22 cellular contexts compared by ENCODE assay signal in the genomic region with DNA sequence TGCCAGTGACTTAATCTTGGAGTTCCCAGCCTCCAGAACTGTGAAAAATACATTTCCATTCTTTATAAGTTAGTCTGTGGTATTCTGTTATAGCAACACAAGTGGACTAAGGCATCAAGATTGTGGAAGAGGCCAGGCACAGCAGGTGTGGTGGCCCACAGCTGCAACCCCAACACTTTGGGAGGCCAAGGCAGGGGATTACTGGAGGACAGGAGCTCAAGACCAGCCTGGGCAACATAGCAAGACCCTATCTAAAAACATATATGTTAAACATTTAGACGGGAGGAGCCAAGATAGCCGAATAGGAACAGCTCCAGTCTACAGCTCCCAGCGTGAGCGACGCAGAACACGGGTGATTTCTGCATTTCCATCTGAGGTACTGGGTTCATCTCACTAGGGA.
DNase-seq lines count a peak whose midpoint lies in the region; ATAC-seq, FAIRE-seq and TF ChIP-seq lines count a peak whose summit lies in the region.
"Had no signal": no experiment of that assay in that cellular context is flagged by ENCODE, and none has a peak within 500 bp of the region (broad histone marks: within the 10 kb centered on the region; RNA-seq: fewer than 3 reads in every experiment).

No MANE protein-coding gene starts in this region.

- H2BK5ac ChIP-seq in H9 (ENCODE audit: insufficient read length, low read length) (no peak overlapping the region), H1 (ENCODE audit: low read depth, low read length) (no peak overlapping the region)

- no peak overlapping the region for H3K4me2 ChIP-seq in H9 (ENCODE audit: insufficient read depth, insufficient read length, low read length)
- H3K4me2 ChIP-seq in H1 (ENCODE audit: insufficient read depth in 1 of 2, low read depth in 2 of 2, low read length in 2 of 2): peak overlapping the region; percentile 59 to 66; a peak in 2 of 4 replicates
- peak overlapping the region; percentile 67 for H3K4me2 ChIP-seq in neural progenitor cell

- H4K8ac ChIP-seq in H9 (replicated peaks; ENCODE audit: insufficient read length, low read depth, low read length) (no peak overlapping the region), H1 (ENCODE audit: extremely low read depth, insufficient read depth, low read length) (no peak overlapping the region)

- no peak overlapping the region for H4K91ac ChIP-seq in H9 (ENCODE audit: insufficient read length, low read depth, low read length)
- no peak overlapping the region for H4K91ac ChIP-seq in H1 (replicated peaks; ENCODE audit: insufficient read length, low read length)

- H3K4ac ChIP-seq in H9 (ENCODE audit: low read depth, low read length) (no peak overlapping the region), H1 (replicated peaks; ENCODE audit: insufficient read length, low read depth, low read length) (no peak overlapping the region)

- H3K23me2 ChIP-seq in H9 (ENCODE audit: insufficient read length, low read depth, low read length, poor library complexity, severe bottlenecking) (no peaks in the 10 kb centered on the region), H1 (ENCODE audit: low read depth, low read length) (peaks cover 2% of the 10 kb centered on the region; the same call in 1 of the 2 replicates)

- H2AK5ac ChIP-seq in H9 (ENCODE audit: insufficient read length, low read length): no peak overlapping the region
- H2AK5ac ChIP-seq in H1 (ENCODE audit: low read depth, low read length): no peak overlapping the region

- peaks cover 13% of the 10 kb centered on the region for H3K27me3 Mint-ChIP-seq in H9 (ENCODE audit: low read depth)
- H3K27me3 Mint-ChIP-seq in neural progenitor cell (ENCODE audit: insufficient read depth, low read depth): peaks cover 2% of the 10 kb centered on the region
- H3K27me3 Mint-ChIP-seq: B cell had no signal

- peaks cover 5% of the 10 kb centered on the region for H3F3A ChIP-seq in neural progenitor cell (ENCODE audit: low read depth)

- no peak overlapping the region for H3K27ac ChIP-seq in H9 (ENCODE audit: insufficient read length, low read depth, low read length)
- H3K27ac ChIP-seq in H1 (ENCODE audit: low read depth, low read length): no peak overlapping the region
- H3K27ac ChIP-seq in iPS-20b (ENCODE audit: low read length): no peak overlapping the region
- H3K27ac ChIP-seq in neural progenitor cell: no peak overlapping the region
- H3K27ac ChIP-seq: Peyer's patch, SJCRH30 had no signal

- H3K56ac ChIP-seq in H9 (ENCODE audit: insufficient read length, low read depth, low read length) (no peak overlapping the region), H1 (replicated peaks; ENCODE audit: insufficient read length, low read depth, low read length) (no peak overlapping the region)

- CTCF ChIA-PET in H1 (lab: Charles Lee; ENCODE audit: partially characterized antibody): interaction anchor here (0.6 kb wide), 1 partner anchor 73 kb away, joined by 3 read pairs; no protein-coding TSS in a partner anchor

- ATAC-seq in GM21515 (IDR thresholded peaks at IDR 0.05; ENCODE audit: unreplicated experiment): no peak
- ATAC-seq: HCT116 had no signal

- H3K4me1 ChIP-seq in H9 (ENCODE audit: insufficient read depth, low read length) (peaks cover 3% of the 10 kb centered on the region; the same call in 1 of the 2 replicates), H1 (replicated peaks in 1 of 4; ENCODE audit: control insufficient read depth in 3 of 4, insufficient read depth in 4 of 4, low read length in 3 of 4) (peaks cover 0 to 10% (median 5%) of the 10 kb centered on the region in 4 experiments; a peak in 6 of 7 replicates), iPS-20b (ENCODE audit: insufficient read depth, low read length) (no peaks in the 10 kb centered on the region; the same call in 1 of the 2 replicates), neural progenitor cell (peaks cover 16% of the 10 kb centered on the region)
- H3K4me1 ChIP-seq: Peyer's patch had no signal

- no peaks in the 10 kb centered on the region for H3K36me3 ChIP-seq in H1 (ENCODE audit: control insufficient read depth in 2 of 4, insufficient read depth in 4 of 4, low read length in 3 of 4)
- H3K36me3 ChIP-seq in iPS-20b (ENCODE audit: insufficient read depth, low read depth, low read length): no peaks in the 10 kb centered on the region
- H3K36me3 ChIP-seq in neural progenitor cell: no peaks in the 10 kb centered on the region
- H3K36me3 ChIP-seq: Peyer's patch, SJCRH30 had no signal

- H3K27me3 ChIP-seq in H9 (ENCODE audit: insufficient read depth, low read length) (no peaks in the 10 kb centered on the region), H1 (replicated peaks in 1 of 4; ENCODE audit: control insufficient read depth in 3 of 4, extremely low read depth in 1 of 4, insufficient read depth in 3 of 4, low read length in 3 of 4) (no peaks in the 10 kb centered on the region; a peak in 2 of 7 replicates), iPS-20b (ENCODE audit: insufficient read depth, low read length) (no peaks in the 10 kb centered on the region; the same call in 1 of the 2 replicates), neural progenitor cell (no peaks in the 10 kb centered on the region)
- H3K27me3 ChIP-seq: Peyer's patch, SJCRH30 had no signal

- no peak overlapping the region for H2BK120ac ChIP-seq in H9 (ENCODE audit: low read depth, low read length, poor library complexity, severe bottlenecking)
- no peak overlapping the region for H2BK120ac ChIP-seq in H1 (replicated peaks; ENCODE audit: low read depth, low read length)

- H3K18ac ChIP-seq in H9 (ENCODE audit: insufficient read length, low read depth, low read length) (no peak overlapping the region), H1 (ENCODE audit: extremely low read depth, low read length) (peak overlapping the region; percentile 60)

- H4K20me1 ChIP-seq in H9 (ENCODE audit: control insufficient read depth, insufficient read depth, insufficient read length) (no peaks in the 10 kb centered on the region), H1 (replicated peaks in 1 of 2; ENCODE audit: control insufficient read depth in 1 of 2, insufficient read depth in 2 of 2, low read length in 2 of 2) (no peaks in the 10 kb centered on the region), neural progenitor cell (ENCODE audit: low read depth) (no peaks in the 10 kb centered on the region)

- no peak for TF ChIP-seq RAD21 in H1 (IDR thresholded peaks at IDR 0.05 in 1 of 2, conservative IDR thresholded peaks at IDR 0.05 in 1 of 2; ENCODE audit: low read depth in 2 of 2, low read length in 2 of 2)

- no peaks in the 10 kb centered on the region for H3K9me3 ChIP-seq in H9 (ENCODE audit: control insufficient read depth, low read depth, low read length)
- H3K9me3 ChIP-seq in H1 (ENCODE audit: insufficient read depth in 2 of 2, low read depth in 1 of 2, low read length in 1 of 2): no peaks in the 10 kb centered on the region
- H3K9me3 ChIP-seq in iPS-20b (ENCODE audit: insufficient read depth, low read depth, low read length): no peaks in the 10 kb centered on the region
- no peaks in the 10 kb centered on the region for H3K9me3 ChIP-seq in neural progenitor cell (ENCODE audit: low read depth)
- H3K9me3 ChIP-seq: Peyer's patch had no signal

- no peak for TF ChIP-seq EP300 in H1 (IDR thresholded peaks at IDR 0.05; ENCODE audit: borderline replicate concordance in 1 of 2, low read depth in 2 of 2, low read length in 2 of 2)

- DNase-seq in H9: no peak
- DNase-seq in H1 (ENCODE audit: low read depth in 1 of 2, low spot score in 2 of 2): no peak
- no peak for DNase-seq in neural progenitor cell (ENCODE audit: low spot score)
- DNase-seq in HuH-7.5 (ENCODE audit: low spot score): no peak
- no peak for DNase-seq in AML-193 (lab: John Stamatoyannopoulos, UW)
- DNase-seq in medulla oblongata (ENCODE audit: extremely low spot score): no peak
- DNase-seq: DMS53, GDM1, Kasumi-1, NCI-H1694, NCI-H2081, NCI-H2171, NCI-H524 treated with DMSO at 0.1 percent for 48 hours, NCI-H82, Peyer's patch, SJCRH30 had no signal

- POLR2A ChIA-PET in H1 (lab: Charles Lee; ENCODE audit: partially characterized antibody): interaction anchor here (1.0 to 1.2 kb wide), 2 partner anchors 22 to 47 kb away, joined by 3 read pairs; no protein-coding TSS in a partner anchor

- WGBS in H9 (ENCODE audit: extremely low coverage, insufficient read length, low lambda C conversion rate): no CpG with 5 or more reads among the region's 6 CpGs
- WGBS in H1 (ENCODE audit: extremely low coverage in 1 of 2, insufficient coverage in 1 of 2, insufficient read length in 1 of 2, insufficient replicate concordance in 2 of 2, low coverage in 1 of 2, low lambda C conversion rate in 2 of 2, missing lambda C conversion rate in 1 of 2), 2 experiments: 78% methylated on average over 6 of the region's 6 CpGs; no CpG with 5 or more reads in 1 of the 2 experiments

- H3K4me3 Mint-ChIP-seq in H9: peak overlapping the region; percentile 64 to 76; a peak in 4 of 5 replicates
- no peak overlapping the region for H3K4me3 Mint-ChIP-seq in neural progenitor cell
- H3K4me3 Mint-ChIP-seq: B cell, CD14-positive monocyte had no signal

- H2BK15ac ChIP-seq in H9 (ENCODE audit: low read depth, low read length) (no peak overlapping the region), H1 (ENCODE audit: low read length) (no peak overlapping the region)

- H4K5ac ChIP-seq in H9 (ENCODE audit: insufficient read length, low read depth, low read length): no peak overlapping the region
- H4K5ac ChIP-seq in H1 (ENCODE audit: insufficient read length, low read depth, low read length): no peak overlapping the region

- H3K14ac ChIP-seq in H9 (ENCODE audit: insufficient read depth, low read length) (no peak overlapping the region), H1 (ENCODE audit: insufficient read length) (no peak overlapping the region)

- H2BK12ac ChIP-seq in H9 (ENCODE audit: insufficient read length, low read depth, low read length) (no peak overlapping the region), H1 (ENCODE audit: low read depth, low read length) (peak overlapping the region; percentile 84; the same call in 1 of the 2 replicates)

- H3K9ac ChIP-seq in H9 (ENCODE audit: extremely low read depth, insufficient read length, low read length): no peak overlapping the region
- no peak overlapping the region for H3K9ac ChIP-seq in H1 (replicated peaks in 1 of 4; ENCODE audit: extremely low read depth in 1 of 4, low read depth in 3 of 4, low read length in 3 of 4)
- no peak overlapping the region for H3K9ac ChIP-seq in iPS-20b (ENCODE audit: low read depth, low read length)
- no peak overlapping the region for H3K9ac ChIP-seq in neural progenitor cell

- H3K79me2 ChIP-seq in H9 (ENCODE audit: insufficient read depth, low read length) (no peaks in the 10 kb centered on the region), H1 (ENCODE audit: control insufficient read depth in 1 of 2, insufficient read depth in 2 of 2, low read length in 2 of 2) (no peaks in the 10 kb centered on the region), neural progenitor cell (ENCODE audit: low read depth) (no peaks in the 10 kb centered on the region)

- TF ChIP-seq POLR2A in H1 (IDR thresholded peaks at IDR 0.05; ENCODE audit: control extremely low read depth in 1 of 2, low read depth in 2 of 2, low read length in 2 of 2): no peak

- TF ChIP-seq CTCF in H9 (conservative IDR thresholded peaks at IDR 0.05): no peak
- TF ChIP-seq CTCF in H1 (IDR thresholded peaks at IDR 0.05; ENCODE audit: control extremely low read depth in 1 of 3, insufficient read depth in 1 of 3, low read depth in 1 of 3, low read length in 3 of 3): no peak
- TF ChIP-seq CTCF in neural progenitor cell (IDR thresholded peaks at IDR 0.05): no peak

- H3K23ac ChIP-seq in H9 (ENCODE audit: insufficient read length, low read depth, low read length): no peak overlapping the region
- no peak overlapping the region for H3K23ac ChIP-seq in H1 (ENCODE audit: insufficient read length)

- no peak overlapping the region for H3T11ph ChIP-seq in H9 (ENCODE audit: low read length)

- H3K27ac Mint-ChIP-seq in H9: peak overlapping the region in 1 of 3 experiments; percentile 75; a peak in 1 of 7 replicates
- no peak overlapping the region for H3K27ac Mint-ChIP-seq in neural progenitor cell
- H3K27ac Mint-ChIP-seq: B cell had no signal

- no peaks in the 10 kb centered on the region for H3K79me1 ChIP-seq in H9 (ENCODE audit: insufficient read depth, low read depth, low read length, poor library complexity, severe bottlenecking)
- H3K79me1 ChIP-seq in H1 (ENCODE audit: low read depth, low read length): no peaks in the 10 kb centered on the region

- H3K4me3 ChIP-seq in H1 (ENCODE audit: extremely low read depth in 1 of 4, insufficient read depth in 2 of 4, low read depth in 3 of 4, low read length in 4 of 4) (peak overlapping the region in 3 of 4 experiments; percentile 35 to 51 (median 50); a peak in 3 of 8 replicates), iPS-20b (ENCODE audit: low read length) (peak overlapping the region; percentile 57; the same call in 1 of the 2 replicates), neural progenitor cell (peak overlapping the region; percentile 28)
- H3K4me3 ChIP-seq: Peyer's patch, SJCRH30 had no signal

- H3K9me3 Mint-ChIP-seq in H9 (no peaks in the 10 kb centered on the region), neural progenitor cell (peaks cover 7% of the 10 kb centered on the region)

- H3K4me1 Mint-ChIP-seq in H9 (peaks cover 39 to 45% of the 10 kb centered on the region in 2 experiments), neural progenitor cell (peaks cover 28% of the 10 kb centered on the region)
- H3K4me1 Mint-ChIP-seq: B cell, CD14-positive monocyte had no signal

- H2BK20ac ChIP-seq in H9 (ENCODE audit: low read depth, low read length, poor library complexity, severe bottlenecking) (no peak overlapping the region), H1 (ENCODE audit: low read length) (no peak overlapping the region)

- H2AFZ ChIP-seq in H9 (ENCODE audit: low read length) (no peak overlapping the region), H1 (ENCODE audit: low read length) (no peak overlapping the region), neural progenitor cell (replicated peaks) (peak overlapping the region; percentile 98)

- no peak for FAIRE-seq in H1 (lab: Jason Lieb, UNC)
- FAIRE-seq: A204.1 had no signal

- H3K36me3 Mint-ChIP-seq in H9 (ENCODE audit: insufficient read depth in 1 of 3, low read depth in 3 of 3) (no peaks in the 10 kb centered on the region; a peak in 1 of 7 replicates), neural progenitor cell (no peaks in the 10 kb centered on the region)
- H3K36me3 Mint-ChIP-seq: CD14-positive monocyte had no signal
